In genomic region chr12:114685320-114685781, GRCh38 we compare ENCODE assay signal across 1 cellular context.
TF ChIP-seq lines count a peak whose summit lies in the region.

No MANE protein-coding gene starts in this region.

TF ChIP-seq in SK-N-SH, 30 proteins besides CTCF, POLR2A, EP300 and RAD21 (continued from another document):
- TF ChIP-seq IRF3 (IDR thresholded peaks at IDR 0.05; ENCODE audit: low read depth, low read length) = no peak
- no peak for TF ChIP-seq NFIC (IDR thresholded peaks at IDR 0.05; ENCODE audit: borderline replicate concordance)
